ENCODE assay signal across 6 cellular contexts in the genomic region with DNA sequence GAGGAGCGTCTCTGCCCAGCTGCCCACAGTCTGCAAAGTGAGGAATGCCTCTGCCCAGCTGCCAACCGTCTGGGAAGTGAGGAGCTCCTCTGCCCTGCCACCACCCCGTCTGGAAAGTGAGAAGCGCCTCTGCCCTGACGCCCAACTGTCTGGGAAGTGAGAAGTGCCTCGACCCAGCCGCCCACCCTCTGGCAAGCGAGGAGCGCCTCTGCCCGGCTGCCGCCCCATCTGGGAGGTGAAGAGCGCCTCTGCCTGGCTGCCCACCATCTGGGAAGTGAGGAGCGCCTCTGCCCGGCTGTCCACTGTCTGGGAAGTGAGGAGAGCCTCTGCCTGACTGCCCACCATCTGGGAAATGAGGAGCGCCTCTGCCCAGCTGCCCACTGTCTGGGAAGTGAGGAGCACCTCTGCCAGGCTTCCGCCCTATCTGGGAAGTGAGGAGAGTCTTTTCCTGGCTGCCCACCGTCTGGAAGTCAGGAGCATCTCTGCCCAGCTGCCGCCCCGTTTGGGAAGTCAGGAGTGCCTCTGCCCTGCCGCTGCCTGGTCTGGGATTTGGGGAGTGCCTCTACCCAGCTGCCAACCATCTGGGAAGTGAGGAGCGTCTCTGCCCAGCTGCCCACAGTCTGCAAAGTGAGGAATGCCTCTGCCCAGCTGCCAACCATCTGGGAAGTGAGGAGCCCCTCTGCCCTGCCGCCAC.
DNase-seq lines count a peak whose midpoint lies in the region; ATAC-seq, FAIRE-seq and TF ChIP-seq lines count a peak whose summit lies in the region.
"Not testable (repeated sequence)": the region's sequence is repeated elsewhere in the genome, so short reads cannot be mapped to it uniquely, and the experiment has no call there.

No MANE protein-coding gene starts in this region.

- not testable (repeated sequence) for H2AFZ ChIP-seq in osteoblast (ENCODE audit: low read length)

- H4K20me1 ChIP-seq in BLaER1; osteoblast (ENCODE audit: insufficient read depth, low read length): not testable (repeated sequence)

- DNase-seq in HTR-8/SVneo (ENCODE audit: insufficient read length, low spot score); foreskin keratinocyte; urothelium cell line (ENCODE audit: low spot score): not testable (repeated sequence)
- DNase-seq in mesenteric fat pad (ENCODE audit: low spot score) (peak; percentile 84), osteoblast (ENCODE audit: insufficient read length, low spot score, missing footprints) (peak; percentile 62)

- not testable (repeated sequence) for H3K27ac ChIP-seq in BLaER1; foreskin keratinocyte; osteoblast (ENCODE audit: low read depth, low read length)

- 0 out of 2 replicates have a peak, but pooled peaks cover 12% of the 10 kb centered on the region for H3K36me3 ChIP-seq in BLaER1
- not testable (repeated sequence) for H3K36me3 ChIP-seq in osteoblast (ENCODE audit: insufficient read depth, low read length)

- ATAC-seq in foreskin keratinocyte: peak; percentile 12

- peaks cover 57% of the 10 kb centered on the region for H3K9me3 ChIP-seq in BLaER1
- not testable (repeated sequence) for H3K9me3 ChIP-seq in osteoblast (ENCODE audit: low read depth, low read length)

- H3K4me2 ChIP-seq in BLaER1; osteoblast (ENCODE audit: insufficient read depth, low read length): not testable (repeated sequence)

- H3K9ac ChIP-seq in BLaER1: not testable (repeated sequence)

- TF ChIP-seq CTCF in foreskin keratinocyte (conservative IDR thresholded peaks at IDR 0.05); osteoblast (IDR thresholded peaks at IDR 0.05; ENCODE audit: extremely low read depth, low read depth, low read length): not testable (repeated sequence)

- peak; percentile 36 for FAIRE-seq in HTR-8/SVneo (lab: Jason Lieb, UNC)
- FAIRE-seq in urothelium cell line (lab: Jason Lieb, UNC): peak; percentile 67

- not testable (repeated sequence) for H3K27me3 ChIP-seq in BLaER1; foreskin keratinocyte; osteoblast (ENCODE audit: insufficient read depth, low read length)

- peak overlapping the region; percentile 14; the same call in 1 of the 2 replicates for H3K4me3 ChIP-seq in BLaER1
- H3K4me3 ChIP-seq in osteoblast (ENCODE audit: insufficient read depth, low read length): not testable (repeated sequence)

- H3K79me2 ChIP-seq in osteoblast (ENCODE audit: insufficient read depth, low read length): not testable (repeated sequence)

- peaks cover 26% of the 10 kb centered on the region for H3K4me1 ChIP-seq in BLaER1
- H3K4me1 ChIP-seq in foreskin keratinocyte; osteoblast (ENCODE audit: insufficient read depth, low read length): not testable (repeated sequence)
